Comparison of ENCODE assay signal across 11 cellular contexts in genomic region chr1:202158810-202159533, GRCh38. TPM values are rescaled to one million over a fixed set of nuclear protein-coding genes. Genes with fewer than 3 reads are reported as not detected.
DNase-seq lines count a peak whose midpoint lies in the region; ATAC-seq, FAIRE-seq and TF ChIP-seq lines count a peak whose summit lies in the region.
"Had no signal": no experiment of that assay in that cellular context is flagged by ENCODE, and none has a peak within 500 bp of the region (broad histone marks: within the 10 kb centered on the region; RNA-seq: fewer than 3 reads in every experiment).

No MANE protein-coding gene starts in this region.

- peak overlapping the region; percentile 28 to 79 for H3K9ac ChIP-seq in duodenal mucosa (ENCODE audit: low read depth in 1 of 2, low read length in 2 of 2)

- no peak for DNase-seq in MCF 10A (ENCODE audit: unreplicated experiment)
- DNase-seq in breast epithelium (ENCODE audit: low spot score in 2 of 2): no peak
- peak; percentile 92 for DNase-seq in OCI-M1 (lab: John Stamatoyannopoulos, UW)
- no peak for DNase-seq in upper lobe of left lung
- DNase-seq in NCI-H2196 (lab: John Stamatoyannopoulos, UW; ENCODE audit: unreplicated experiment): no peak
- DNase-seq in D721Med (ENCODE audit: insufficient read length, low spot score): no peak
- DNase-seq: GOT3, mesenchymal stem cell, NCI-H1417 treated with DMSO at 0.1 percent for 48 hours had no signal

- H3K9me3 ChIP-seq in breast epithelium (no peaks in the 10 kb centered on the region), duodenal mucosa (ENCODE audit: control insufficient read depth in 1 of 2, low read length in 2 of 2) (no peaks in the 10 kb centered on the region), upper lobe of left lung (no peaks in the 10 kb centered on the region)

- no TSS peak for BruUV-seq in MCF 10A (replicated peaks; lab: Mats Ljungman, UMichigan)

- H3K36me3 ChIP-seq in breast epithelium (no peaks in the 10 kb centered on the region), duodenal mucosa (ENCODE audit: control insufficient read depth in 1 of 2, insufficient read depth in 2 of 2, low read length in 2 of 2) (peaks cover 0 to 4% of the 10 kb centered on the region in 2 donors), upper lobe of left lung (no peaks in the 10 kb centered on the region)

- intact Hi-C loops in MCF 10A (cut with micrococcal nuclease) (no loop called here), breast epithelium (cut with DNase I; ENCODE audit: low total_unique reads) (no loop called here)

- no peak for FAIRE-seq in D721Med (lab: Jason Lieb, UNC)

- peaks cover 6% of the 10 kb centered on the region for H3K36me3 Mint-ChIP-seq in MCF 10A (ENCODE audit: insufficient read depth, unreplicated experiment)

- H3K27me3 ChIP-seq in breast epithelium: no peaks in the 10 kb centered on the region
- no peaks in the 10 kb centered on the region for H3K27me3 ChIP-seq in duodenal mucosa (ENCODE audit: control insufficient read depth in 1 of 2, insufficient read depth in 2 of 2, low read length in 2 of 2)
- no peaks in the 10 kb centered on the region for H3K27me3 ChIP-seq in upper lobe of left lung

- no peak overlapping the region for H3K4me3 Mint-ChIP-seq in MCF 10A (ENCODE audit: unreplicated experiment)

- TF ChIP-seq CTCF in MCF 10A (IDR thresholded peaks at IDR 0.05; ENCODE audit: unreplicated experiment) (peak; percentile 25), breast epithelium (IDR thresholded peaks at IDR 0.05) (no peak), upper lobe of left lung (IDR thresholded peaks at IDR 0.05) (no peak), D721Med (IDR thresholded peaks at IDR 0.05; ENCODE audit: insufficient read depth, missing control alignments) (no peak)

- H3K4me1 Mint-ChIP-seq in MCF 10A (ENCODE audit: insufficient read depth, unreplicated experiment): peaks cover 19% of the 10 kb centered on the region

- H3K9me3 Mint-ChIP-seq in MCF 10A (ENCODE audit: unreplicated experiment): no peaks in the 10 kb centered on the region

- WGBS in upper lobe of left lung, 2 donors: 81 to 88% methylated on average over 7 to 9 of the region's 10 CpGs

- POLR2A ChIA-PET in MCF 10A (lab: Yijun Ruan, JAX): no interaction called here

- H3K4me3 ChIP-seq in breast epithelium (peak overlapping the region in 1 of 3 donors; percentile 19), duodenal mucosa (ENCODE audit: low read depth in 1 of 2, low read length in 2 of 2) (peak overlapping the region; percentile 56 to 63), upper lobe of left lung (peak overlapping the region in 3 of 4 donors; percentile 28 to 47 (median 40))

- no peak for TF ChIP-seq POLR2A in breast epithelium (IDR thresholded peaks at IDR 0.05)
- no peak for TF ChIP-seq POLR2A in upper lobe of left lung (IDR thresholded peaks at IDR 0.05)

- ATAC-seq in upper lobe of left lung (ENCODE audit: low FRiP score in 2 of 2) (no peak), esophagus mucosa (no peak)

- peaks cover 11% of the 10 kb centered on the region for H3K27me3 Mint-ChIP-seq in MCF 10A (ENCODE audit: insufficient read depth, unreplicated experiment)

- no peak for TF ChIP-seq EP300 in upper lobe of left lung (IDR thresholded peaks at IDR 0.05)

- H3K27ac ChIP-seq in breast epithelium: no peak overlapping the region
- peak overlapping the region; percentile 1 for H3K27ac ChIP-seq in duodenal mucosa (ENCODE audit: low read depth, low read length)
- H3K27ac ChIP-seq in upper lobe of left lung: peak overlapping the region in 3 of 4 donors; percentile 73 to 93 (median 89)

- CTCF ChIA-PET in MCF 10A (lab: Yijun Ruan, JAX): interaction anchor here (0.7 to 1.7 kb wide), 2 partner anchors 15 to 23 kb away, joined by 3 to 6 read pairs; no protein-coding TSS in a partner anchor

- H3K4me1 ChIP-seq in breast epithelium: no peaks in the 10 kb centered on the region
- peaks cover 22 to 38% of the 10 kb centered on the region in 2 donors for H3K4me1 ChIP-seq in duodenal mucosa (ENCODE audit: control insufficient read depth in 1 of 2, insufficient read depth in 2 of 2, low read length in 2 of 2)
- peaks cover 8 to 45% (median 35%) of the 10 kb centered on the region in 4 donors for H3K4me1 ChIP-seq in upper lobe of left lung

- no peak overlapping the region for H3K27ac Mint-ChIP-seq in MCF 10A (ENCODE audit: low read depth, unreplicated experiment)

RNA-seq across cellular contexts. Expression of gene PTPN7, which starts 1.4 kb away (rescaled TPM):
- not detected in 2 replicates for total RNA-seq in MCF 10A (2022)
- 1 to 10 TPM; 1.4 to 4.2 (median 2.9) TPM for total RNA-seq in breast epithelium
- total RNA-seq in upper lobe of left lung: 1 to 10 TPM; 4.6 to 9.3 (median 7.7) TPM
- total RNA-seq in esophagus mucosa: 1.2 TPM

RNA-seq across cellular contexts. Expression of gene ARL8A, which starts 14.4 kb away (rescaled TPM):
- total RNA-seq in MCF 10A (2022): 94.8 and 126 TPM in 2 replicates
- 10 to 100 TPM; 29.9 to 41.1 (median 34.7) TPM for total RNA-seq in breast epithelium
- 10 to 100 TPM; 65.7 to 96.3 (median 88.4) TPM for total RNA-seq in upper lobe of left lung
- total RNA-seq in esophagus mucosa: 38.3 TPM

RNA-seq across cellular contexts. Expression of gene LGR6, which starts 34.6 kb away (rescaled TPM):
- total RNA-seq in MCF 10A (2022) (0.32 and 0.56 TPM in 2 replicates), breast epithelium (10 to 100 TPM in 1 of 3 donors, 1 to 10 TPM in 1, not detected in 1; 2.6 to 11.3 TPM), upper lobe of left lung (1 to 10 TPM in 3 of 6 donors, under 1 TPM in 3; 0.46 to 5.2 (median 1.1) TPM), esophagus mucosa (2.7 TPM)

RNA-seq across cellular contexts. Expression of gene GPR37L1, which starts 36.3 kb away (rescaled TPM):
- total RNA-seq in MCF 10A (2022) (not detected in 2 replicates), breast epithelium (not detected), upper lobe of left lung (under 1 TPM in 3 of 6 donors, not detected in 3; under 0.01 to 0.07 (median 0.03) TPM), esophagus mucosa (0.12 TPM)

Comparison
In these comparisons a context has a peak if more than half of its experiments do, and no peak if none do; other contexts are left out.
1. H3K27ac ChIP-seq: peak in duodenal mucosa (single experiment) and upper lobe of left lung (3 of 4); none in breast epithelium (0 of 2).